In the genomic region with DNA sequence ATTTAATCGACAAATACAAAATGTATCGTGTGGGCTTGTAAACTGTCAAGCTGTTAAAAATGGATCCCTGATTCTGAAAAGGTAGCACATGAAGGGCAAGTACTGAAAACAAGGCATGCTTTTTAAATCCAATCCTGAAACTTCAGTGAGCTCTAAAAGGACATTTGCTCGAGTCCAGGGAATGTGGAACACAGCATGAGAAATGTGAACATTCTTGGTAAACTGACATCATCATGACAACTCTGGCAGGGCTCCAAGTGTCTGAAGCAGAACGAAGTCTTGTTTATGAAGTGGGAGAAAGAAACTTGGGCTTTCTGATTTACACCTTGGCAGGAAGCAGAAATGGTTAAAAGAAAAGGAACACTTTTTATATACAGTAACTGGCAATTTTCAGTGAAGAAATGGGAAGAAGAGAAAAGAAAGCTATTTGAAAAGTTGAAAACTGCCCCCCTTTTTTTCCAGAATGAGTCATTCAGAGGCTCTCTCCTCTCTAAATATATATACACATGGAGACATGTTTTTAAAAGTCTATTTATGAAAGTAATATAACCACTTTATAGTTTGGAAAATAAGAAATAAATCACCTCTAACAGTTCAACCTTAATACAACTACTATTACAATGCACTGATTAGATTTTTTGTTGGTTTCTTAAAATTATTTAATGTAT, we compare ENCODE assay signal across 8 cellular contexts.
A peak's percentile ranks its signal among the peaks of the same experiment; 100 is the strongest.
DNase-seq lines count a peak whose midpoint lies in the region; ATAC-seq and TF ChIP-seq lines count a peak whose summit lies in the region.

No MANE protein-coding gene starts in this region.

- no peaks in the 10 kb centered on the region for H3K27me3 ChIP-seq in left ventricle myocardium inferior (ENCODE audit: low read depth)

- no peaks in the 10 kb centered on the region for H3K9me3 ChIP-seq in left ventricle myocardium inferior (replicated peaks)

- H3K4me1 ChIP-seq in left ventricle myocardium inferior: peaks cover 51% of the 10 kb centered on the region

- no peaks in the 10 kb centered on the region for H3K36me3 ChIP-seq in left ventricle myocardium inferior

- no peak for TF ChIP-seq CTCF in left ventricle myocardium inferior (IDR thresholded peaks at IDR 0.05; ENCODE audit: borderline replicate concordance)
- no peak for TF ChIP-seq CTCF in GM20000 (IDR thresholded peaks at IDR 0.05; ENCODE audit: extremely low read depth, missing control alignments)

- peak; percentile 69 for DNase-seq in GM04504 (ENCODE audit: low read depth)
- peak; percentile 20 for DNase-seq in T1000 (lab: John Stamatoyannopoulos, UW)
- DNase-seq in left ventricle myocardium inferior: peak; percentile 30
- DNase-seq in skeletal muscle cell (ENCODE audit: low read depth): peak; percentile 95
- DNase-seq in GM20000 (ENCODE audit: low spot score): no peak
- DNase-seq in AML-193 (lab: John Stamatoyannopoulos, UW): no peak

- TF ChIP-seq POLR2A in GM18505 (IDR thresholded peaks at IDR 0.05; ENCODE audit: borderline replicate concordance, extremely low read depth, insufficient read depth, insufficient read length): no peak

- ATAC-seq in GM18505 (IDR thresholded peaks at IDR 0.05; ENCODE audit: unreplicated experiment) (no peak), HG02763 (IDR thresholded peaks at IDR 0.05; ENCODE audit: unreplicated experiment) (no peak)

- H3K4me3 ChIP-seq in left ventricle myocardium inferior: peak overlapping the region; percentile 24
- peak overlapping the region; percentile 30 for H3K4me3 ChIP-seq in skeletal muscle cell (ENCODE audit: low read depth, low read length)

- intact Hi-C loops in left ventricle myocardium inferior (cut with micrococcal nuclease): loop anchor here (5.0 to 10.0 kb wide), 2 partner anchors 65 to 112 kb away; no protein-coding TSS in a partner anchor

- H3K27ac ChIP-seq in left ventricle myocardium inferior (replicated peaks): peak overlapping the region; percentile 72

Comparison
In these comparisons a context has a peak if more than half of its experiments do, and no peak if none do; other contexts are left out.
1. DNase-seq: peak in GM04504 (single experiment), T1000 (single experiment), left ventricle myocardium inferior (single experiment) and skeletal muscle cell (single experiment); none in GM20000 (single experiment) and AML-193 (0 of 2).